Comparison of ENCODE assay signal across 20 cellular contexts in genomic region chr18:62512996-62513395, GRCh38. TPM values are rescaled to one million over a fixed set of nuclear protein-coding genes. Genes with fewer than 3 reads are reported as not detected.
A peak's percentile ranks its signal among the peaks of the same experiment; 100 is the strongest.
DNase-seq lines count a peak whose midpoint lies in the region; ATAC-seq, FAIRE-seq and TF ChIP-seq lines count a peak whose summit lies in the region.
"Had no signal": no experiment of that assay in that cellular context is flagged by ENCODE, and none has a peak within 500 bp of the region (broad histone marks: within the 10 kb centered on the region; RNA-seq: fewer than 3 reads in every experiment).

No MANE protein-coding gene starts in this region.

- H3K4me2 ChIP-seq in astrocyte (ENCODE audit: low read length) (no peak overlapping the region), keratinocyte (ENCODE audit: control insufficient read depth, extremely low read depth, insufficient read depth, low read depth, low read length) (no peak overlapping the region)

- H3K9ac ChIP-seq in astrocyte (ENCODE audit: low read length): no peak overlapping the region
- H3K9ac ChIP-seq in keratinocyte (ENCODE audit: control insufficient read depth, extremely low read depth, insufficient read depth, low read length): no peak overlapping the region

- H3K36me3 ChIP-seq in astrocyte (ENCODE audit: insufficient read depth, low read length): no peaks in the 10 kb centered on the region
- no peaks in the 10 kb centered on the region for H3K36me3 ChIP-seq in keratinocyte (ENCODE audit: control insufficient read depth in 2 of 2, extremely low read depth in 1 of 2, insufficient read depth in 2 of 2, low read length in 2 of 2)
- H3K36me3 ChIP-seq: HAP-1 had no signal

- FAIRE-seq in astrocyte (lab: Jason Lieb, UNC) (no peak), keratinocyte (lab: Jason Lieb, UNC) (peak; percentile 59)
- FAIRE-seq: G401.6, GM12892, H54 had no signal

- H4K20me1 ChIP-seq in astrocyte (ENCODE audit: insufficient read depth, low read length) (no peaks in the 10 kb centered on the region), keratinocyte (ENCODE audit: control insufficient read depth, extremely low read depth, insufficient read depth, low read length) (no peaks in the 10 kb centered on the region)

- peak; percentile 70 for ATAC-seq in esophagus mucosa

- no peaks in the 10 kb centered on the region for H3K9me1 ChIP-seq in keratinocyte (ENCODE audit: control insufficient read depth, extremely low read depth, insufficient read depth, low read length)

- DNase-seq in NCI-H226: peak; percentile 20
- no peak for DNase-seq in astrocyte (ENCODE audit: low read depth)
- no peak for DNase-seq in keratinocyte (ENCODE audit: low read depth, low spot score)
- no peak for DNase-seq in hippocampal formation (lab: John Stamatoyannopoulos, UW)
- no peak for DNase-seq in NCI-H748 (lab: John Stamatoyannopoulos, UW; ENCODE audit: unreplicated experiment)
- DNase-seq in NCI-H146 (lab: John Stamatoyannopoulos, UW): no peak
- no peak for DNase-seq in NCI-H1694 treated with DMSO at 0.1 percent for 48 hours (lab: John Stamatoyannopoulos, UW)
- DNase-seq: C1 segment of cervical spinal cord; Calu3; CD4-positive, alpha-beta memory T cell; COR-L47; DMS153; DND-41; GOT3; HFFc6 had no signal

- H3K27me3 ChIP-seq in astrocyte (ENCODE audit: insufficient read depth, low read length) (no peaks in the 10 kb centered on the region), keratinocyte (ENCODE audit: control insufficient read depth, extremely low read depth, insufficient read depth, low read length) (no peaks in the 10 kb centered on the region)

- H3K4me1 Mint-ChIP-seq in astrocyte (ENCODE audit: low read depth, unreplicated experiment): no peaks in the 10 kb centered on the region

- H3K79me2 ChIP-seq in astrocyte (ENCODE audit: insufficient read depth, low read length) (no peaks in the 10 kb centered on the region), keratinocyte (ENCODE audit: control insufficient read depth, insufficient read depth, low read length) (no peaks in the 10 kb centered on the region)

- H3K36me3 Mint-ChIP-seq in astrocyte (ENCODE audit: low read depth, unreplicated experiment): peaks cover 11% of the 10 kb centered on the region

- H3K9me3 ChIP-seq in astrocyte (ENCODE audit: insufficient read depth, low read depth, low read length): no peaks in the 10 kb centered on the region
- H3K9me3 ChIP-seq in keratinocyte (ENCODE audit: control insufficient read depth, low read depth, low read length): no peaks in the 10 kb centered on the region
- H3K9me3 ChIP-seq: HAP-1 had no signal

- no peak overlapping the region for H3K27ac ChIP-seq in astrocyte (ENCODE audit: low read depth, low read length)
- H3K27ac ChIP-seq in keratinocyte (ENCODE audit: control insufficient read depth, insufficient read depth, low read length): no peak overlapping the region

- dilution Hi-C loops in keratinocyte (cut with MboI; ENCODE audit: extremely low pct_ligation_motif_present, low sequenced_read_pairs): no loop called here

- H3K4me1 ChIP-seq in astrocyte (ENCODE audit: insufficient read depth, low read length) (no peaks in the 10 kb centered on the region), keratinocyte (ENCODE audit: control insufficient read depth, extremely low read depth, insufficient read depth, low read length) (no peaks in the 10 kb centered on the region)
- H3K4me1 ChIP-seq: HAP-1 had no signal

- peak overlapping the region; percentile 35 for H3K27ac Mint-ChIP-seq in astrocyte (ENCODE audit: unreplicated experiment)
- H3K27ac Mint-ChIP-seq: CD4-positive, alpha-beta memory T cell; HFFc6 had no signal

- H2AFZ ChIP-seq in astrocyte (ENCODE audit: low read depth, low read length) (no peak overlapping the region), keratinocyte (ENCODE audit: control insufficient read depth, low read length) (no peak overlapping the region)

- peaks cover 12% of the 10 kb centered on the region for H3K9me3 Mint-ChIP-seq in astrocyte (ENCODE audit: unreplicated experiment)

- TF ChIP-seq CTCF in astrocyte (IDR thresholded peaks at IDR 0.05; ENCODE audit: insufficient read depth, low read depth, low read length): no peak
- TF ChIP-seq CTCF in keratinocyte (optimal IDR thresholded peaks at IDR 0.05 in 1 of 3, IDR thresholded peaks at IDR 0.05 in 1 of 3, conservative IDR thresholded peaks at IDR 0.05 in 1 of 3; ENCODE audit: extremely low read depth in 1 of 3, insufficient read depth in 2 of 3, low read length in 3 of 3): no peak

- H3K4me3 ChIP-seq in astrocyte (ENCODE audit: insufficient read depth, low read depth, low read length): no peak overlapping the region
- no peak overlapping the region for H3K4me3 ChIP-seq in keratinocyte (ENCODE audit: control insufficient read depth in 2 of 3, extremely low read depth in 1 of 3, insufficient read depth in 2 of 3, low read depth in 1 of 3, low read length in 3 of 3)
- H3K4me3 ChIP-seq: HAP-1 had no signal

- H3K27me3 Mint-ChIP-seq in astrocyte (ENCODE audit: low read depth, unreplicated experiment): no peaks in the 10 kb centered on the region
- H3K27me3 Mint-ChIP-seq: CD4-positive, alpha-beta memory T cell had no signal

- H3K4me3 Mint-ChIP-seq in astrocyte (ENCODE audit: unreplicated experiment): no peak overlapping the region
- H3K4me3 Mint-ChIP-seq: HFFc6 had no signal

RNA-seq across cellular contexts. Expression of gene ZCCHC2, which starts 9.8 kb away (rescaled TPM):
- total RNA-seq in astrocyte (14.8 and 16.3 TPM in 2 replicates), esophagus mucosa (7.3 TPM)
- 12.9 to 15.3 TPM (median 14.1 TPM) in 3 replicates for polyA plus RNA-seq in keratinocyte
- 21.1 TPM for polyA plus RNA-seq in keratinocyte (2011; ENCODE audit: low read depth)
- 7.0 and 11.5 TPM in 2 replicates for polyA plus RNA-seq in keratinocyte (2011; cell fraction: cytosol; rRNA removed)
- 23.1 and 23.7 TPM in 2 replicates for polyA plus RNA-seq in keratinocyte (2011; cell fraction: nucleus; rRNA removed)
- polyA plus RNA-seq in keratinocyte (2012; ENCODE audit: low replicate concordance): 9.5 and 9.9 TPM in 2 replicates
- polyA minus RNA-seq in keratinocyte: 32.2 to 38.2 TPM (median 32.3 TPM) in 3 replicates
- 12.7 TPM for polyA minus RNA-seq in keratinocyte (2011; cell fraction: cytosol; rRNA and poly(A)+ RNA removed)
- polyA minus RNA-seq in keratinocyte (2011; cell fraction: nucleus; rRNA and poly(A)+ RNA removed): 19.5 and 36.0 TPM in 2 replicates
